ENCODE assay signal across 8 cellular contexts in genomic region chr10:49534670-49535381, GRCh38. TPM values are rescaled to one million over a fixed set of nuclear protein-coding genes. Genes with fewer than 3 reads are reported as not detected.
DNase-seq lines count a peak whose midpoint lies in the region; ATAC-seq and TF ChIP-seq lines count a peak whose summit lies in the region.

No MANE protein-coding gene starts in this region.

- no peaks in the 10 kb centered on the region for H3K27me3 Mint-ChIP-seq in CD4-positive, alpha-beta T cell
- peaks cover 4% of the 10 kb centered on the region for H3K27me3 Mint-ChIP-seq in type B pancreatic cell

- CTCF ChIA-PET in CD4-positive, alpha-beta T cell (lab: Charles Lee), result no interaction called here

- ATAC-seq in CD4-positive, alpha-beta T cell (ENCODE audit: poor library complexity), result no peak
- ATAC-seq in GM19395 (IDR thresholded peaks at IDR 0.05; ENCODE audit: unreplicated experiment) (peak; percentile 71), HG03354 (IDR thresholded peaks at IDR 0.05; ENCODE audit: poor library complexity, severe bottlenecking, unreplicated experiment) (peak; percentile 48), right lobe of liver (no peak)

- H3K4me1 ChIP-seq in right lobe of liver, result peaks cover 0 to 9% (median 5%) of the 10 kb centered on the region in 4 donors

- POLR2A ChIA-PET in CD4-positive, alpha-beta T cell (lab: Charles Lee), result no interaction called here

- H3K9me3 ChIP-seq in CD4-positive, alpha-beta T cell (ENCODE audit: control insufficient read depth, low read length), result no peaks in the 10 kb centered on the region
- no peaks in the 10 kb centered on the region for H3K9me3 ChIP-seq in right lobe of liver

- TF ChIP-seq CTCF in CD4-positive, alpha-beta T cell (IDR thresholded peaks at IDR 0.05), result no peak
- no peak for TF ChIP-seq CTCF in astrocyte of the cerebellum (IDR thresholded peaks at IDR 0.05; ENCODE audit: low read depth, low read length, missing control alignments)
- no peak for TF ChIP-seq CTCF in type B pancreatic cell (conservative IDR thresholded peaks at IDR 0.05)
- no peak for TF ChIP-seq CTCF in right lobe of liver (IDR thresholded peaks at IDR 0.05)

- H3K9me3 Mint-ChIP-seq in CD4-positive, alpha-beta T cell, result no peaks in the 10 kb centered on the region
- H3K9me3 Mint-ChIP-seq in type B pancreatic cell, result peaks cover 5% of the 10 kb centered on the region

- no peak overlapping the region for H3K27ac Mint-ChIP-seq in CD4-positive, alpha-beta T cell
- H3K27ac Mint-ChIP-seq in type B pancreatic cell, result peak overlapping the region; percentile 7

- H3K36me3 Mint-ChIP-seq in CD4-positive, alpha-beta T cell (ENCODE audit: low read depth), result peaks cover 52% of the 10 kb centered on the region
- H3K36me3 Mint-ChIP-seq in type B pancreatic cell, result peaks cover 28% of the 10 kb centered on the region

- H3K4me3 ChIP-seq in astrocyte of the cerebellum (ENCODE audit: low read depth, low read length) (no peak overlapping the region), right lobe of liver (no peak overlapping the region)

- 74% methylated on average over 9 of the region's 9 CpGs for WGBS in right lobe of liver (ENCODE audit: insufficient coverage, low coverage, low lambda C conversion rate, missing lambda C conversion rate)

- no peak for TF ChIP-seq POLR2A in right lobe of liver (IDR thresholded peaks at IDR 0.05)

- no peak for DNase-seq in CD4-positive, alpha-beta T cell
- DNase-seq in astrocyte of the cerebellum (ENCODE audit: low read depth) (peak; percentile 5), type B pancreatic cell (ENCODE audit: extremely low spot score, unreplicated experiment) (no peak), NCI-H1092 (lab: John Stamatoyannopoulos, UW) (no peak), right lobe of liver (no peak), GF-D8 (lab: John Stamatoyannopoulos, UW) (no peak)

- peaks cover 0 to 28% (median 6%) of the 10 kb centered on the region in 4 donors for H3K36me3 ChIP-seq in right lobe of liver

- in situ Hi-C loops in astrocyte of the cerebellum (cut with HindIII; ENCODE audit: low sequenced_read_pairs), result no loop called here

- intact Hi-C loops in CD4-positive, alpha-beta T cell (cut with DNase I, micrococcal nuclease), result loop anchor here in 1 of 2 experiments (5.0 to 10.0 kb wide), 2 partner anchors 1090 to 1228 kb away; partner anchors contain the start of genes MAPK8 and SGMS1
- intact Hi-C loops in right lobe of liver (cut with DNase I), result no loop called here

- H3K27ac ChIP-seq in CD4-positive, alpha-beta T cell (ENCODE audit: low read depth, low read length), result no peak overlapping the region
- no peak overlapping the region for H3K27ac ChIP-seq in right lobe of liver

- H3K27me3 ChIP-seq in CD4-positive, alpha-beta T cell (ENCODE audit: control insufficient read depth, insufficient read depth, low read length), result no peaks in the 10 kb centered on the region
- H3K27me3 ChIP-seq in right lobe of liver, result no peaks in the 10 kb centered on the region

- H3K4me3 Mint-ChIP-seq in CD4-positive, alpha-beta T cell, result peak overlapping the region; percentile 49
- no peak overlapping the region for H3K4me3 Mint-ChIP-seq in type B pancreatic cell

- H3K4me1 Mint-ChIP-seq in CD4-positive, alpha-beta T cell (ENCODE audit: low read depth), result peaks cover 63% of the 10 kb centered on the region
- H3K4me1 Mint-ChIP-seq in type B pancreatic cell (ENCODE audit: unreplicated experiment), result peaks cover 23% of the 10 kb centered on the region

RNA-seq across cellular contexts. Expression of gene ERCC6, which starts 4.1 kb away (rescaled TPM):
- total RNA-seq in CD4-positive, alpha-beta T cell, result 10 to 100 TPM; 33.3 to 39.0 TPM
- 28.5 and 36.9 TPM in 2 replicates for total RNA-seq in type B pancreatic cell (ENCODE audit: low replicate concordance)
- 10 to 100 TPM in 4 of 6 experiments, 1 to 10 TPM in 2; 7.3 to 16.8 (median 10.6) TPM for total RNA-seq in right lobe of liver

Comparison
In these comparisons a context has a peak if more than half of its experiments do, and no peak if none do; other contexts are left out.
1. ATAC-seq: peak in GM19395 (single experiment) and HG03354 (single experiment); none in CD4-positive, alpha-beta T cell (single experiment) and right lobe of liver (0 of 4).